ENCODE assay signal across 1 cellular context in the genomic region with DNA sequence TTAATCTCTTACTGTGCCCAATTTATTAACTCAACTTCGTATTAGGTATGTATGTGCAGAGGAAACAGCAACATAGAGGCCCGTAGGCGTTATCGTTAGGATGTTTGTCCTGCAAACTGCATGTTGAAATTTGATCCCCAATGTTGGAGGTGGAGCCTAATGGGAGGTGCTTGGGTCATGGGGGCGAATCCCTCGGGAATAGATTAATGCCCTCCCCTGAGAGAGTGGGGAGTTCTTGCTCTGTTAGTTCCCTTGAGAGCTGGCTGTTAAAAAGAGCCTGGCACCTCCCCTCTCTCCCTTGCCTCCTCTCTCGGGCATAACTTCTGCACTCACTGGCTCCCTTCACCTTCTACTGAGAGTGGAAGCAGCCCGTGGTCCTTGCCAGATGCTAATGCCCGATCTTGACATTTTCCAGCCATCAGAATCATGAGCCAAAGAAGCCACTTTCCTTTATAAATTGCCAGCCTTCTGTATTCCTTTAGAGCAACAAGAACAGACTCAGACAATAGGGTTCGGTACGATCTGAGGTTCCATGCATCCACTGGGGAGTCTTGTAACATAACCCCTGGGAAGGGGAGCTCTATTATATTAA.
TF ChIP-seq lines count a peak whose summit lies in the region.

No MANE protein-coding gene starts in this region.

TF ChIP-seq in WTC11, 78 proteins besides CTCF, POLR2A, EP300 and RAD21:
- TF ChIP-seq, protein P1, sequence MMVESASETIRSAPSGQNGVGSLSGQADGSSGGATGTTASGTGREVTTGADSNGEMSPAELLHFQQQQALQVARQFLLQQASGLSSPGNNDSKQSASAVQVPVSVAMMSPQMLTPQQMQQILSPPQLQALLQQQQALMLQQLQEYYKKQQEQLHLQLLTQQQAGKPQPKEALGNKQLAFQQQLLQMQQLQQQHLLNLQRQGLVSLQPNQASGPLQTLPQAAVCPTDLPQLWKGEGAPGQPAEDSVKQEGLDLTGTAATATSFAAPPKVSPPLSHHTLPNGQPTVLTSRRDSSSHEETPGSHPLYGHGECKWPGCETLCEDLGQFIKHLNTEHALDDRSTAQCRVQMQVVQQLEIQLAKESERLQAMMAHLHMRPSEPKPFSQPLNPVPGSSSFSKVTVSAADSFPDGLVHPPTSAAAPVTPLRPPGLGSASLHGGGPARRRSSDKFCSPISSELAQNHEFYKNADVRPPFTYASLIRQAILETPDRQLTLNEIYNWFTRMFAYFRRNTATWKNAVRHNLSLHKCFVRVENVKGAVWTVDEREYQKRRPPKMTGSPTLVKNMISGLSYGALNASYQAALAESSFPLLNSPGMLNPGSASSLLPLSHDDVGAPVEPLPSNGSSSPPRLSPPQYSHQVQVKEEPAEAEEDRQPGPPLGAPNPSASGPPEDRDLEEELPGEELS (CRISPR knock-in tag; IDR thresholded peaks at IDR 0.05): no peak
- TF ChIP-seq, protein P2, sequence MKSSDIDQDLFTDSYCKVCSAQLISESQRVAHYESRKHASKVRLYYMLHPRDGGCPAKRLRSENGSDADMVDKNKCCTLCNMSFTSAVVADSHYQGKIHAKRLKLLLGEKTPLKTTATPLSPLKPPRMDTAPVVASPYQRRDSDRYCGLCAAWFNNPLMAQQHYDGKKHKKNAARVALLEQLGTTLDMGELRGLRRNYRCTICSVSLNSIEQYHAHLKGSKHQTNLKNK (CRISPR knock-in tag; IDR thresholded peaks at IDR 0.05): no peak
- TF ChIP-seq RORB (CRISPR knock-in tag; IDR thresholded peaks at IDR 0.05): no peak
- TF ChIP-seq ZNF416 (CRISPR knock-in tag; IDR thresholded peaks at IDR 0.05): no peak
- TF ChIP-seq ESRRA (CRISPR knock-in tag; IDR thresholded peaks at IDR 0.05; ENCODE audit: borderline replicate concordance): no peak
- TF ChIP-seq, protein P3, sequence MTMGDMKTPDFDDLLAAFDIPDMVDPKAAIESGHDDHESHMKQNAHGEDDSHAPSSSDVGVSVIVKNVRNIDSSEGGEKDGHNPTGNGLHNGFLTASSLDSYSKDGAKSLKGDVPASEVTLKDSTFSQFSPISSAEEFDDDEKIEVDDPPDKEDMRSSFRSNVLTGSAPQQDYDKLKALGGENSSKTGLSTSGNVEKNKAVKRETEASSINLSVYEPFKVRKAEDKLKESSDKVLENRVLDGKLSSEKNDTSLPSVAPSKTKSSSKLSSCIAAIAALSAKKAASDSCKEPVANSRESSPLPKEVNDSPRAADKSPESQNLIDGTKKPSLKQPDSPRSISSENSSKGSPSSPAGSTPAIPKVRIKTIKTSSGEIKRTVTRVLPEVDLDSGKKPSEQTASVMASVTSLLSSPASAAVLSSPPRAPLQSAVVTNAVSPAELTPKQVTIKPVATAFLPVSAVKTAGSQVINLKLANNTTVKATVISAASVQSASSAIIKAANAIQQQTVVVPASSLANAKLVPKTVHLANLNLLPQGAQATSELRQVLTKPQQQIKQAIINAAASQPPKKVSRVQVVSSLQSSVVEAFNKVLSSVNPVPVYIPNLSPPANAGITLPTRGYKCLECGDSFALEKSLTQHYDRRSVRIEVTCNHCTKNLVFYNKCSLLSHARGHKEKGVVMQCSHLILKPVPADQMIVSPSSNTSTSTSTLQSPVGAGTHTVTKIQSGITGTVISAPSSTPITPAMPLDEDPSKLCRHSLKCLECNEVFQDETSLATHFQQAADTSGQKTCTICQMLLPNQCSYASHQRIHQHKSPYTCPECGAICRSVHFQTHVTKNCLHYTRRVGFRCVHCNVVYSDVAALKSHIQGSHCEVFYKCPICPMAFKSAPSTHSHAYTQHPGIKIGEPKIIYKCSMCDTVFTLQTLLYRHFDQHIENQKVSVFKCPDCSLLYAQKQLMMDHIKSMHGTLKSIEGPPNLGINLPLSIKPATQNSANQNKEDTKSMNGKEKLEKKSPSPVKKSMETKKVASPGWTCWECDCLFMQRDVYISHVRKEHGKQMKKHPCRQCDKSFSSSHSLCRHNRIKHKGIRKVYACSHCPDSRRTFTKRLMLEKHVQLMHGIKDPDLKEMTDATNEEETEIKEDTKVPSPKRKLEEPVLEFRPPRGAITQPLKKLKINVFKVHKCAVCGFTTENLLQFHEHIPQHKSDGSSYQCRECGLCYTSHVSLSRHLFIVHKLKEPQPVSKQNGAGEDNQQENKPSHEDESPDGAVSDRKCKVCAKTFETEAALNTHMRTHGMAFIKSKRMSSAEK (CRISPR knock-in tag; IDR thresholded peaks at IDR 0.05; ENCODE audit: borderline replicate concordance): no peak
- TF ChIP-seq, protein P4, sequence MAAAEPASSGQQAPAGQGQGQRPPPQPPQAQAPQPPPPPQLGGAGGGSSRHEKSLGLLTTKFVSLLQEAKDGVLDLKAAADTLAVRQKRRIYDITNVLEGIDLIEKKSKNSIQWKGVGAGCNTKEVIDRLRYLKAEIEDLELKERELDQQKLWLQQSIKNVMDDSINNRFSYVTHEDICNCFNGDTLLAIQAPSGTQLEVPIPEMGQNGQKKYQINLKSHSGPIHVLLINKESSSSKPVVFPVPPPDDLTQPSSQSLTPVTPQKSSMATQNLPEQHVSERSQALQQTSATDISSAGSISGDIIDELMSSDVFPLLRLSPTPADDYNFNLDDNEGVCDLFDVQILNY (CRISPR knock-in tag; IDR thresholded peaks at IDR 0.05): no peak
- TF ChIP-seq TCF7 (CRISPR knock-in tag; IDR thresholded peaks at IDR 0.05; ENCODE audit: low read depth): no peak
- no peak for TF ChIP-seq FOXJ3 (CRISPR knock-in tag; IDR thresholded peaks at IDR 0.05; ENCODE audit: borderline replicate concordance)
- TF ChIP-seq, protein P5, sequence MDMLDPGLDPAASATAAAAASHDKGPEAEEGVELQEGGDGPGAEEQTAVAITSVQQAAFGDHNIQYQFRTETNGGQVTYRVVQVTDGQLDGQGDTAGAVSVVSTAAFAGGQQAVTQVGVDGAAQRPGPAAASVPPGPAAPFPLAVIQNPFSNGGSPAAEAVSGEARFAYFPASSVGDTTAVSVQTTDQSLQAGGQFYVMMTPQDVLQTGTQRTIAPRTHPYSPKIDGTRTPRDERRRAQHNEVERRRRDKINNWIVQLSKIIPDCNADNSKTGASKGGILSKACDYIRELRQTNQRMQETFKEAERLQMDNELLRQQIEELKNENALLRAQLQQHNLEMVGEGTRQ (CRISPR knock-in tag; IDR thresholded peaks at IDR 0.05): no peak
- TF ChIP-seq, protein P6, sequence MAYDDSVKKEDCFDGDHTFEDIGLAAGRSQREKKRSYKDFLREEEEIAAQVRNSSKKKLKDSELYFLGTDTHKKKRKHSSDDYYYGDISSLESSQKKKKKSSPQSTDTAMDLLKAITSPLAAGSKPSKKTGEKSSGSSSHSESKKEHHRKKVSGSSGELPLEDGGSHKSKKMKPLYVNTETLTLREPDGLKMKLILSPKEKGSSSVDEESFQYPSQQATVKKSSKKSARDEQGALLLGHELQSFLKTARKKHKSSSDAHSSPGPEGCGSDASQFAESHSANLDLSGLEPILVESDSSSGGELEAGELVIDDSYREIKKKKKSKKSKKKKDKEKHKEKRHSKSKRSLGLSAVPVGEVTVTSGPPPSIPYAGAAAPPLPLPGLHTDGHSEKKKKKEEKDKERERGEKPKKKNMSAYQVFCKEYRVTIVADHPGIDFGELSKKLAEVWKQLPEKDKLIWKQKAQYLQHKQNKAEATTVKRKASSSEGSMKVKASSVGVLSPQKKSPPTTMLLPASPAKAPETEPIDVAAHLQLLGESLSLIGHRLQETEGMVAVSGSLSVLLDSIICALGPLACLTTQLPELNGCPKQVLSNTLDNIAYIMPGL (CRISPR knock-in tag; IDR thresholded peaks at IDR 0.05): no peak
- TF ChIP-seq ZNF138 (CRISPR knock-in tag; conservative IDR thresholded peaks at IDR 0.05): no peak
TF ChIP-seq in WTC11: peak in this region for 0.
